ENCODE assay signal across 21 cellular contexts in the genomic region with DNA sequence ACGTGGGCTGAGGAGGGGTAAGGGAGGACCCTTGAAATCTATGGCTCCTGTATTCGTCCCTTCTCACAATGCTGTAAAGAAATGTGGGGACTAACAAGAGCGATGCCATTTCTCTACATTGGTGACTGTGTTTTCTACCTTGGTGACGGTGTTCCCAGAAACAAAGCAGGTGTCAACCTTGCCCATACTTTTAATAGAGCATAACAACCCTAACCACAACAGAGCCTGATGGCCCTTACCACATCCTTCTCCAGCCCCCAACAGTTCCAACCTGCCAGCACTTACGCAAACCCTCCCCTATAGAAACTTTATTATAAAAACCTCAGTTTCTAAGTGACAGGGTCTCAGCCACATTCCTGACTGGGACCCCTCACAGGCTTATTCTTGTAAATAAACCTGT. TPM values are rescaled to one million over a fixed set of nuclear protein-coding genes. Genes with fewer than 3 reads are reported as not detected.
DNase-seq lines count a peak whose midpoint lies in the region; ATAC-seq lines count a peak whose summit lies in the region.
"Had no signal": no experiment of that assay in that cellular context is flagged by ENCODE, and none has a peak within 500 bp of the region (broad histone marks: within the 10 kb centered on the region; RNA-seq: fewer than 3 reads in every experiment).

No MANE protein-coding gene starts in this region.

- no peak overlapping the region for H2AFZ ChIP-seq in trophoblast cell (ENCODE audit: insufficient read depth, low read length, poor library complexity)

- H3K9me3 ChIP-seq in trophoblast cell (ENCODE audit: insufficient read depth, low read depth, low read length), result peaks cover 5% of the 10 kb centered on the region
- H3K9me3 ChIP-seq: ovary had no signal

- H3K27me3 ChIP-seq in trophoblast cell (ENCODE audit: insufficient read depth, low read length), result no peaks in the 10 kb centered on the region
- H3K27me3 ChIP-seq: ovary had no signal

- H3K9ac ChIP-seq in trophoblast cell (ENCODE audit: low read length), result no peak overlapping the region

- no peak overlapping the region for H2AK5ac ChIP-seq in trophoblast cell (ENCODE audit: low read length)

- no peak overlapping the region for H2BK120ac ChIP-seq in trophoblast cell (ENCODE audit: insufficient read depth, low read length, poor library complexity)

- no peak overlapping the region for H4K8ac ChIP-seq in trophoblast cell (ENCODE audit: low read depth, low read length)

- ATAC-seq in HG03354 (IDR thresholded peaks at IDR 0.05; ENCODE audit: poor library complexity, severe bottlenecking, unreplicated experiment) (peak; percentile 58), GM19467 (IDR thresholded peaks at IDR 0.05; ENCODE audit: unreplicated experiment) (no peak)
- ATAC-seq in activated naive CD8-positive, alpha-beta T cell treated with anti-CD3 and anti-CD28 coated beads, Interleukin-2, amount 10 ng/mL, durations not matched to agents 7 days and 5 days (ENCODE audit: low read depth), result peak; percentile 68
- ATAC-seq: sciatic nerve had no signal

- POLR2A ChIA-PET in activated naive CD8-positive, alpha-beta T cell treated with anti-CD3 and anti-CD28 coated beads, Interleukin-2, amount 10 ng/mL, durations not matched to agents 7 days and 5 days (lab: Charles Lee), result no interaction called here

- peaks cover 50% of the 10 kb centered on the region for H3K4me1 Mint-ChIP-seq in activated naive CD8-positive, alpha-beta T cell treated with anti-CD3 and anti-CD28 coated beads, Interleukin-2, amount 10 ng/mL, durations not matched to agents 7 days and 5 days

- no peak overlapping the region for H3K14ac ChIP-seq in trophoblast cell (ENCODE audit: low read length)

- peak; percentile 11 for DNase-seq in stimulated activated CD4-positive, alpha-beta T cell treated with anti-CD3 and anti-CD28 coated beads, Interleukin-15, amount 100 ng/mL, for 24 hours
- DNase-seq in stimulated activated CD4-positive, alpha-beta T cell treated with anti-CD3 and anti-CD28 coated beads, Interleukin-4, amount 100 ng/mL, for 1 hour, result no peak
- DNase-seq in activated naive CD8-positive, alpha-beta T cell treated with anti-CD3 and anti-CD28 coated beads, Interleukin-2, amount 10 ng/mL, durations not matched to agents 7 days and 5 days, result peak; percentile 45
- no peak for DNase-seq in kidney tubule cell (ENCODE audit: low spot score)
- DNase-seq in HK-2 (ENCODE audit: unreplicated experiment), result no peak
- no peak for DNase-seq in trophoblast cell
- DNase-seq: activated CD8-positive, alpha-beta memory T cell treated with anti-CD3 and anti-CD28 coated beads, Interleukin-2, amount 50 U/mL, for 4 hours; effector memory CD4-positive, alpha-beta T cell; head of caudate nucleus; NCI-H1436 treated with DMSO at 0.1 percent for 48 hours; NCI-H2227 treated with DMSO at 0.1 percent for 48 hours; ovary; stimulated activated CD4-positive, alpha-beta T cell treated with anti-CD3 and anti-CD28 coated beads, Interleukin-2, amount 100 ng/mL, for 24 hours; substantia nigra; WERI-Rb-1 had no signal

- H2BK12ac ChIP-seq in trophoblast cell (ENCODE audit: low read length), result no peak overlapping the region

- H3K4ac ChIP-seq in trophoblast cell (ENCODE audit: low read depth, low read length), result no peak overlapping the region

- H2BK5ac ChIP-seq in trophoblast cell (ENCODE audit: low read depth, low read length, poor library complexity), result no peak overlapping the region

- no peak overlapping the region for H3K4me2 ChIP-seq in trophoblast cell (ENCODE audit: low read length)

- no peaks in the 10 kb centered on the region for H3K36me3 ChIP-seq in trophoblast cell (ENCODE audit: control insufficient read depth in 1 of 2, insufficient read depth in 2 of 2, low read length in 2 of 2)
- H3K36me3 ChIP-seq: ovary, WERI-Rb-1 had no signal

- no CpG with 5 or more reads among the region's 5 CpGs for WGBS in trophoblast cell (ENCODE audit: extremely low coverage, insufficient coverage, insufficient read length)

- no peaks in the 10 kb centered on the region for H3K79me2 ChIP-seq in trophoblast cell (ENCODE audit: control insufficient read depth, insufficient read depth, low read length, poor library complexity)

- no peak overlapping the region for H4K12ac ChIP-seq in trophoblast cell (ENCODE audit: low read depth, low read length)

- no peaks in the 10 kb centered on the region for H3K79me1 ChIP-seq in trophoblast cell (ENCODE audit: low read length)

- no peak overlapping the region for H3K27ac ChIP-seq in trophoblast cell (ENCODE audit: low read depth, low read length)
- H3K27ac ChIP-seq: ovary, WERI-Rb-1 had no signal

- H3K27me3 Mint-ChIP-seq in activated naive CD8-positive, alpha-beta T cell treated with anti-CD3 and anti-CD28 coated beads, Interleukin-2, amount 10 ng/mL, durations not matched to agents 7 days and 5 days, result no peaks in the 10 kb centered on the region

- H3K23ac ChIP-seq in trophoblast cell (ENCODE audit: low read length), result no peak overlapping the region

- H3K4me3 Mint-ChIP-seq in activated naive CD8-positive, alpha-beta T cell treated with anti-CD3 and anti-CD28 coated beads, Interleukin-2, amount 10 ng/mL, durations not matched to agents 7 days and 5 days, result peak overlapping the region; percentile 14

- no peak overlapping the region for H4K91ac ChIP-seq in trophoblast cell (ENCODE audit: low read depth, low read length)

- H3K18ac ChIP-seq in trophoblast cell (ENCODE audit: low read length), result no peak overlapping the region

- H3K27ac Mint-ChIP-seq in activated naive CD8-positive, alpha-beta T cell treated with anti-CD3 and anti-CD28 coated beads, Interleukin-2, amount 10 ng/mL, durations not matched to agents 7 days and 5 days, result peak overlapping the region; percentile 92

- H3K9me3 Mint-ChIP-seq in activated naive CD8-positive, alpha-beta T cell treated with anti-CD3 and anti-CD28 coated beads, Interleukin-2, amount 10 ng/mL, durations not matched to agents 7 days and 5 days, result peaks cover 10% of the 10 kb centered on the region

- no peak overlapping the region for H3K4me3 ChIP-seq in trophoblast cell (ENCODE audit: low read depth, low read length)
- H3K4me3 ChIP-seq: lung, ovary had no signal

- H3K36me3 Mint-ChIP-seq in activated naive CD8-positive, alpha-beta T cell treated with anti-CD3 and anti-CD28 coated beads, Interleukin-2, amount 10 ng/mL, durations not matched to agents 7 days and 5 days, result peaks cover 23% of the 10 kb centered on the region

- peaks cover 0 to 4% of the 10 kb centered on the region in 2 experiments for H3K4me1 ChIP-seq in trophoblast cell (ENCODE audit: control insufficient read depth in 1 of 2, insufficient read depth in 2 of 2, low read length in 2 of 2)

RNA-seq across cellular contexts. Expression of a gene that starts 28.2 kb away (rescaled TPM):
- not detected for total RNA-seq in activated naive CD8-positive, alpha-beta T cell treated with anti-CD3 and anti-CD28 coated beads, Interleukin-2, amount 10 ng/mL, durations not matched to agents 7 days and 5 days
- 0.03 TPM in 2 replicates for polyA plus RNA-seq in trophoblast cell (2013)
- total RNA-seq: fibroblast of lung, G401 had no signal
- polyA plus RNA-seq: fibroblast of lung had no signal

Comparison
In these comparisons a context has a peak if more than half of its experiments do, and no peak if none do; other contexts are left out.
1. DNase-seq: peak in stimulated activated CD4-positive, alpha-beta T cell treated with anti-CD3 and anti-CD28 coated beads, Interleukin-15, amount 100 ng/mL, for 24 hours (single experiment) and activated naive CD8-positive, alpha-beta T cell treated with anti-CD3 and anti-CD28 coated beads, Interleukin-2, amount 10 ng/mL, durations not matched to agents 7 days and 5 days (single experiment); none in stimulated activated CD4-positive, alpha-beta T cell treated with anti-CD3 and anti-CD28 coated beads, Interleukin-4, amount 100 ng/mL, for 1 hour (single experiment), kidney tubule cell (single experiment), HK-2 (single experiment) and trophoblast cell (0 of 2).